Comparison of ENCODE assay signal across 19 cellular contexts in the genomic region with DNA sequence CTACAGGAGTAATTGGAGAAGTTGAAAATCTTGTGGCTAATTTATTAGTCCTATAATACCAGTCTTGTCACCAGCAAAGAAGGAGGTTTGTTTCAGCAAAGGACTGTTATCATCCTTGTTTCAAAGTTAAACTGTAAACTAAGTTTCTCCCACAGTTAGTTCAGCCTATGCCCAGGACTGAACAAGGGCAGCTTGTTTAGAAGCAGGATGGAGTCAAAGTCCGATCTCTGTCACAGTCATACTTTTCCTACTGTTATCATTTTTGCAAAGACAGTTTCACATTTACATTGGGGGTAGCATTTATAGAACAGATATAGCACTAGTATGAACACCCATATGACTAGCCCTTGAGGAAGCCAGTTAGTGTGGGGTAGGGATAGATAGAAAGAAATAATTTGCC. TPM values are rescaled to one million over a fixed set of nuclear protein-coding genes. Genes with fewer than 3 reads are reported as not detected.
"Had no signal": no experiment of that assay in that cellular context is flagged by ENCODE, and none has a peak within 500 bp of the region (broad histone marks: within the 10 kb centered on the region; RNA-seq: fewer than 3 reads in every experiment).

No MANE protein-coding gene starts in this region.

- H3K9me3 ChIP-seq: body of pancreas, MG63 had no signal

- H3K27me3 ChIP-seq: body of pancreas, MG63 had no signal

- H3K4me1 ChIP-seq: body of pancreas had no signal

- H3K27ac ChIP-seq: body of pancreas had no signal

- ATAC-seq: activated CD4-positive, CD25-positive, alpha-beta regulatory T cell treated with anti-CD3 and anti-CD28 coated beads, Interleukin-2, amount 50 U/mL, for 24 hours; activated CD8-positive, alpha-beta T cell treated with anti-CD3 and anti-CD28 coated beads for 36 hours; body of pancreas; PC-3 had no signal

- H3K36me3 ChIP-seq: MG63 had no signal

- DNase-seq: activated CD4-positive, alpha-beta T cell treated with anti-CD3 and anti-CD28 coated beads for 4 hours; activated CD8-positive, alpha-beta memory T cell treated with anti-CD3 and anti-CD28 coated beads, Interleukin-2, amount 50 U/mL, for 4 hours; activated CD8-positive, alpha-beta T cell treated with anti-CD3 and anti-CD28 coated beads for 36 hours; activated naive CD4-positive, alpha-beta T cell; aorta; body of pancreas; MG63; MV-4-11; NCI-H1092 treated with DMSO at 0.1 percent for 48 hours; NCI-H1417 treated with DMSO at 0.1 percent for 48 hours; NCI-H1694; NCI-H2029 treated with DMSO at 0.1 percent for 48 hours; NCI-H446; NCI-H524; PC-3; SHP77 treated with DMSO at 0.1 percent for 48 hours had no signal

- FAIRE-seq: bronchial epithelial cell had no signal

- H3K4me3 ChIP-seq: body of pancreas, MG63 had no signal

RNA-seq across cellular contexts. Expression of a gene that starts 46.4 kb away (rescaled TPM):
- total RNA-seq: activated CD8-positive, alpha-beta T cell treated with anti-CD3 and anti-CD28 coated beads for 36 hours; aorta; body of pancreas; bronchial epithelial cell; PC-3; SK-MEL-5 had no signal
- polyA plus RNA-seq: aorta had no signal

RNA-seq across cellular contexts. Expression of a gene that starts 50.1 kb away (rescaled TPM):
- polyA plus RNA-seq: aorta had no signal
